8 cellular contexts compared by ENCODE assay signal in the genomic region with DNA sequence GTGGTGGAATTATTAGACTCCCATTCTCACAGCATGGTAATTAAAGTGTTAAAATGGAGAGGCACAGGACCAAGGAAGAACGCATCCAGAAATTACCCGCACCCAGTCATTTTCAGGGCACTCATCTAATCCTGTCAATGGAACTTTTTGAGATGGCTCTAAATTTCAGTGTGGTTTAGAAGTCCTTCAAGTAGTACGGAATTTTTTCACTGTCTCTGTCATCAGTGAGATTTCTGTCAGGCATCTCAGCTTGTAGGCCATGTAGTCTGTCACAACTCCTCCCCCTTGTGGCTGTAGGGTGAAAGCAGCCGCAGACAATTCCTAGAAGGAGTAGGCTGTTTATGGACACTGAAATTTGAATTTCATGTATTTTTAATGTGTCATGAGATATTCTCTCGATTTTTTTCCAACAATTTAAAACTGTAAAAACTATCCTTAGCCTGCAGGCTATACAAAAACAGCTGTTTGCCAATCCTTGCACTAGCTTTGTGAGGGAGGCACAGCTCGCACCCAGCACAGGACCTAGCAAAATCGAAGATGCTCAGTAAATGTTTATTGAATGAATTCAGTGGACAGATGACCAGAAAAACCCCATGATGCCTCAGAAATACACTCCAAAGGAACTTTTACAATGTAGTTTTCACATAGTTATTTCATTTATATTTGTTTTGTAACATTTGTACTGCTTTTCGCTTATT. TPM values are rescaled to one million over a fixed set of nuclear protein-coding genes. Genes with fewer than 3 reads are reported as not detected.
DNase-seq lines count a peak whose midpoint lies in the region; ATAC-seq and TF ChIP-seq lines count a peak whose summit lies in the region.

No MANE protein-coding gene starts in this region.

- no peaks in the 10 kb centered on the region for H3K9me3 ChIP-seq in NT2/D1 (ENCODE audit: insufficient read depth, low read length)

- peak; percentile 90 to 96 for ATAC-seq in naive B cell (ENCODE audit: low read depth in 2 of 2)
- ATAC-seq in stimulated activated naive CD8-positive, alpha-beta T cell treated with anti-CD3 and anti-CD28 coated beads, Interleukin-15, Interleukin-2, amounts not matched to agents 100 U/mL and 50 U/mL, for 24 hours = peak; percentile 81

- H3K4me1 Mint-ChIP-seq in naive B cell = peaks cover 0 to 4% (median 3%) of the 10 kb centered on the region in 3 donors

- no peaks in the 10 kb centered on the region for H3K27me3 ChIP-seq in NT2/D1 (ENCODE audit: insufficient read depth, insufficient read length)

- peak; percentile 27 for TF ChIP-seq POLR2A in erythroblast (IDR thresholded peaks at IDR 0.05; ENCODE audit: low read length)

- peaks cover 0 to 1% (median 0%) of the 10 kb centered on the region in 7 donors for H3K9me3 Mint-ChIP-seq in naive B cell

- peaks cover 0 to 5% of the 10 kb centered on the region in 2 donors for H3K36me3 Mint-ChIP-seq in naive B cell

- H3K36me3 ChIP-seq in NT2/D1 (ENCODE audit: insufficient read depth, insufficient read length, low read length) = peaks cover 5% of the 10 kb centered on the region

- peak; percentile 8 for DNase-seq in HS-27A (ENCODE audit: low read depth)
- DNase-seq in NT2/D1 (ENCODE audit: low read depth, low spot score) = peak; percentile 61
- peak; percentile 36 for DNase-seq in activated T-cell treated with anti-CD3 and anti-CD28 coated beads for 1 hour (ENCODE audit: low read depth)
- DNase-seq in erythroblast (lab: John Stamatoyannopoulos, UW) = peak; percentile 77 to 83
- peak; percentile 59 for DNase-seq in naive B cell
- peak; percentile 52 for DNase-seq in stimulated activated naive CD8-positive, alpha-beta T cell treated with anti-CD3 and anti-CD28 coated beads, Interleukin-15, Interleukin-2, amounts not matched to agents 100 U/mL and 50 U/mL, for 24 hours

- no peaks in the 10 kb centered on the region for H3K27me3 Mint-ChIP-seq in naive B cell

- peak overlapping the region in 2 of 6 donors; percentile 8 to 38 for H3K27ac Mint-ChIP-seq in naive B cell

- no peak overlapping the region for H3K27ac ChIP-seq in 22Rv1

- no peak overlapping the region for H3K4me3 ChIP-seq in NT2/D1 (ENCODE audit: insufficient read length, low read depth)

- H3K4me1 ChIP-seq in NT2/D1 (ENCODE audit: insufficient read depth, insufficient read length) = no peaks in the 10 kb centered on the region

- H3K4me3 Mint-ChIP-seq in naive B cell = no peak overlapping the region

- TF ChIP-seq CTCF in 22Rv1 (IDR thresholded peaks at IDR 0.05) (peak; percentile 97), GM12874 (IDR thresholded peaks at IDR 0.05; ENCODE audit: insufficient read depth, low read depth, low read length) (peak; percentile 71)

- no peak overlapping the region for H3K9ac ChIP-seq in NT2/D1 (ENCODE audit: insufficient read length, low read depth)

RNA-seq across cellular contexts. Expression of a gene that starts 6.6 kb away (rescaled TPM):
- 10 to 100 TPM; 17.7 to 20.9 (median 20.2) TPM for polyA plus RNA-seq in naive B cell (ENCODE audit: low read depth in 6 of 6)

RNA-seq across cellular contexts. Expression of a gene that starts 43.8 kb away (rescaled TPM):
- 10 to 100 TPM in 4 of 6 donors, 1 to 10 TPM in 2; 8.0 to 26.2 (median 11.5) TPM for polyA plus RNA-seq in naive B cell (ENCODE audit: low read depth in 6 of 6)

Comparison
In these comparisons a context has a peak if more than half of its experiments do, and no peak if none do; other contexts are left out.
1. DNase-seq: peak in every context shown above with its lines; median percentile 80 in erythroblast; 61 in NT2/D1; 59 in naive B cell; 52 in stimulated activated naive CD8-positive, alpha-beta T cell treated with anti-CD3 and anti-CD28 coated beads, Interleukin-15, Interleukin-2, amounts not matched to agents 100 U/mL and 50 U/mL, for 24 hours; 36 in activated T-cell treated with anti-CD3 and anti-CD28 coated beads for 1 hour; 8 in HS-27A.